1 cellular context compared by ENCODE assay signal in the genomic region with DNA sequence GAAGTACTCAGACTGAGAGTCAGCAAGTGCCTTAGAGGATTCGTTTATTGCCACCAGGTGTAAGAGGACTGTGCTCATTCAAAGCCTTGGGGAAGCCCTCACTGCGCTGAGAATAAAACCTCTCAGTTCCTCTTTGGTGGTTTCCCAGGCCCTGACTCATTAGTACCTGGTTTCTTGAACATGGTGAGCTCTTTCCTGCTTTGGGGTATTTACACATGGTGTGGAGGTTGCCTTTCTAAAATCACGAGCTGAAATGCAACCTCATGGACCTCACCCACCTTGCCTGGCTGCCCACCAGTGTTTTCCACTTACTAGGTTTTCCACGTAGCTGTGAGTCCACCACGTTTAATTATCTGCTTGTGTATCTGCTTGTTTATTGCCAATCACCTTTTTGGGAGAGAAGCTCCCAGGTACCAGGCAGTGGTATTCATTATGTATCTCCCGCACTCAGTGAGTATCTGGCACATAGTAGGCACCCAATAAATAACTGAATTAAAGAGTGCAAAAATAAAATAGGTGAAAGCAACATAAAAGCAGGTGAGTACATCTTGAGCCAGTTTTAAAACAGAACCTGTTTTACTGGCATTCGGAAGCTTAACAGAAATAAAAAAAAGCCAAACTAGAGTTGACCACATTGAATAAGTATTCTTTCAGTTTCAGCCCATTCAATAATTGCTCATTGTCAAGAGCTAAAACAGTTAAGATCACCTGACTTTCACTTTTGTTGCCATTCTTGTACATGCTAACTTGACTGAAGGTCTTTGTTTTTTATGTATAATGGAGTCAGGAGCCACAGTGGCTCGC.
TF ChIP-seq lines count a peak whose summit lies in the region.

No MANE protein-coding gene starts in this region.

TF ChIP-seq in HepG2, 621 proteins besides CTCF, POLR2A, EP300 and RAD21 (continued from another document):
- TF ChIP-seq, protein P1, sequence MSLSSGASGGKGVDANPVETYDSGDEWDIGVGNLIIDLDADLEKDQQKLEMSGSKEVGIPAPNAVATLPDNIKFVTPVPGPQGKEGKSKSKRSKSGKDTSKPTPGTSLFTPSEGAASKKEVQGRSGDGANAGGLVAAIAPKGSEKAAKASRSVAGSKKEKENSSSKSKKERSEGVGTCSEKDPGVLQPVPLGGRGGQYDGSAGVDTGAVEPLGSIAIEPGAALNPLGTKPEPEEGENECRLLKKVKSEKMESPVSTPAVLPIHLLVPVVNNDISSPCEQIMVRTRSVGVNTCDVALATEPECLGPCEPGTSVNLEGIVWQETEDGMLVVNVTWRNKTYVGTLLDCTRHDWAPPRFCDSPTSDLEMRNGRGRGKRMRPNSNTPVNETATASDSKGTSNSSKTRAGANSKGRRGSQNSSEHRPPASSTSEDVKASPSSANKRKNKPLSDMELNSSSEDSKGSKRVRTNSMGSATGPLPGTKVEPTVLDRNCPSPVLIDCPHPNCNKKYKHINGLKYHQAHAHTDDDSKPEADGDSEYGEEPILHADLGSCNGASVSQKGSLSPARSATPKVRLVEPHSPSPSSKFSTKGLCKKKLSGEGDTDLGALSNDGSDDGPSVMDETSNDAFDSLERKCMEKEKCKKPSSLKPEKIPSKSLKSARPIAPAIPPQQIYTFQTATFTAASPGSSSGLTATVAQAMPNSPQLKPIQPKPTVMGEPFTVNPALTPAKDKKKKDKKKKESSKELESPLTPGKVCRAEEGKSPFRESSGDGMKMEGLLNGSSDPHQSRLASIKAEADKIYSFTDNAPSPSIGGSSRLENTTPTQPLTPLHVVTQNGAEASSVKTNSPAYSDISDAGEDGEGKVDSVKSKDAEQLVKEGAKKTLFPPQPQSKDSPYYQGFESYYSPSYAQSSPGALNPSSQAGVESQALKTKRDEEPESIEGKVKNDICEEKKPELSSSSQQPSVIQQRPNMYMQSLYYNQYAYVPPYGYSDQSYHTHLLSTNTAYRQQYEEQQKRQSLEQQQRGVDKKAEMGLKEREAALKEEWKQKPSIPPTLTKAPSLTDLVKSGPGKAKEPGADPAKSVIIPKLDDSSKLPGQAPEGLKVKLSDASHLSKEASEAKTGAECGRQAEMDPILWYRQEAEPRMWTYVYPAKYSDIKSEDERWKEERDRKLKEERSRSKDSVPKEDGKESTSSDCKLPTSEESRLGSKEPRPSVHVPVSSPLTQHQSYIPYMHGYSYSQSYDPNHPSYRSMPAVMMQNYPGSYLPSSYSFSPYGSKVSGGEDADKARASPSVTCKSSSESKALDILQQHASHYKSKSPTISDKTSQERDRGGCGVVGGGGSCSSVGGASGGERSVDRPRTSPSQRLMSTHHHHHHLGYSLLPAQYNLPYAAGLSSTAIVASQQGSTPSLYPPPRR (CRISPR knock-in tag; IDR thresholded peaks at IDR 0.05; ENCODE audit: borderline replicate concordance), result no peak
TF ChIP-seq in HepG2: peak in this region for 0.
